Comparison of ENCODE assay signal across 1 cellular context in the genomic region with DNA sequence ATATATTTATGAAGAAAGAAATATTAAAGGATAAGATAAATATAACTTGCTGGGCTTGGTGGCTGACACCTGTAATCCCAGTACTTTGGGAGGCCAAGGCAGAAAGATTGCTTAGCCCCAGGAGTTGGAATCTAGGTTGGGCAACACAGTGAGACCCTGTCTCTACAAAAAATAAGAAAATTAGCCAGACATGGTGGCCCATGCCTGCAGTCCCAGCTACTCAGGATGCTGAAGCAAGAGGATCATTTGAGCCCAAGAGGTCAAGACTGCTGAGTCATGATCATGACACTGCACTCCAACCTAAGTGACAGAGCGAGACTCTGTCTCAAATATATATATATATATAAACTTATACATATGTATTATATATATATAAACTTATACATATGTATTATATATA.
TF ChIP-seq lines count a peak whose summit lies in the region.

No MANE protein-coding gene starts in this region.

TF ChIP-seq in K562, 482 proteins besides CTCF, POLR2A, EP300 and RAD21 (continued from another document):
- TF ChIP-seq GABPB1 (CRISPR knock-in tag; IDR thresholded peaks at IDR 0.05) = no peak
- TF ChIP-seq NFXL1 (CRISPR knock-in tag; IDR thresholded peaks at IDR 0.05) = no peak
- TF ChIP-seq RBM22 (IDR thresholded peaks at IDR 0.05; ENCODE audit: low read depth, low read length, poor library complexity, severe bottlenecking) = no peak
- TF ChIP-seq SMARCE1 (IDR thresholded peaks at IDR 0.05) = 0 out of 2 replicates have a peak, but pooled peaks have one; percentile 29
- TF ChIP-seq POLR3G (IDR thresholded peaks at IDR 0.05; ENCODE audit: extremely low read depth, insufficient read length, insufficient replicate concordance) = no peak
